In genomic region chr22:19686946-19687345, GRCh38 we compare ENCODE assay signal across 21 cellular contexts. TPM values are rescaled to one million over a fixed set of nuclear protein-coding genes. Genes with fewer than 3 reads are reported as not detected.
"Had no signal": no experiment of that assay in that cellular context is flagged by ENCODE, and none has a peak within 500 bp of the region (broad histone marks: within the 10 kb centered on the region; RNA-seq: fewer than 3 reads in every experiment).

No MANE protein-coding gene starts in this region.

- FAIRE-seq: keratinocyte had no signal

- H3K9me3 ChIP-seq: gastrocnemius medialis, psoas muscle, sigmoid colon, thoracic aorta, transverse colon, upper lobe of right lung, uterus had no signal

- ATAC-seq: effector memory CD8-positive, alpha-beta T cell; gastrocnemius medialis; left lobe of liver; right cardiac atrium; stimulated activated memory B cell treated with anti-CD40 and anti-IgM and Interleukin-4, amounts not matched to agents 10 μg/mL and 1 μg/mL and 100 μg/mL, for 72 hours; stimulated activated naive CD8-positive, alpha-beta T cell treated with anti-CD3 and anti-CD28 coated beads, Interleukin-15, Interleukin-2, amounts not matched to agents 100 U/mL and 50 U/mL, for 24 hours had no signal

- H3K4me3 ChIP-seq: coronary artery, gastrocnemius medialis, lung, psoas muscle, sigmoid colon, thoracic aorta, transverse colon, upper lobe of right lung, uterus had no signal

- H3K4me1 ChIP-seq: gastrocnemius medialis, psoas muscle, upper lobe of right lung, uterus had no signal

- H3K27me3 ChIP-seq: uterus had no signal

- H3K36me3 ChIP-seq: gastrocnemius medialis, sigmoid colon, thoracic aorta, transverse colon, upper lobe of right lung, uterus had no signal

- H3K27ac ChIP-seq: coronary artery, epithelial cell of prostate, gastrocnemius medialis, psoas muscle, sigmoid colon, thoracic aorta, transverse colon, upper lobe of right lung, uterus had no signal

- DNase-seq: effector memory CD8-positive, alpha-beta T cell; foreskin fibroblast; gastrocnemius medialis; natural killer cell; psoas muscle; right cardiac atrium; sigmoid colon; stimulated activated CD4-positive, alpha-beta T cell treated with anti-CD3 and anti-CD28 coated beads, Interleukin-4, amount 100 ng/mL, for 4 hours; stimulated activated naive CD8-positive, alpha-beta T cell treated with anti-CD3 and anti-CD28 coated beads, Interleukin-15, Interleukin-2, amounts not matched to agents 100 U/mL and 50 U/mL, for 24 hours; substantia nigra; transverse colon; uterus had no signal

RNA-seq across cellular contexts. Expression of gene GP1BB, which starts 36.4 kb away (rescaled TPM):
- total RNA-seq: renal cortical epithelial cell had no signal
